ENCODE assay signal across 19 cellular contexts in the genomic region with DNA sequence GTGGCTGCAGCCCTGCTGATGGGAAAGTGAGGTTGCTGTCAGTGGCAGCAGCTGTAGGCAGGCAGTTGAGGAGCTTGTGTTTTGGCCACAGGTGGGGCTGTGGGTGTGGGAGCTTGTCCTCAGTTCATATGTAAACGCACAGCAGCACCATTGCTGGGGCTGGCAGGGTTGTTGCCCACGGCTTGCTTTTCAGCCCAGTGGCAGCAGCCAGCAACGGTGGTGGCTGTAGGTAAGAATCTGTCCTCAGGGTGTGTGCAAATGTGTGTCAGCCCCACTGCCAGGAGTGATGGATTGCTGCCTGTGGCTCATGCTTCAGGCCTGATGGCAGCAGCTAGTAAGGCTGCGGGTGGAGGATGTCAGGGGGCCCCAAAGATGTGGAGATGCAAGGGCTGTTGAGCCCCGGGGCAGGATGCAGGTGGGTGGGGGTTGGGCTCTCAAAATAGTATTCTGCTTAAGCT.
DNase-seq lines count a peak whose midpoint lies in the region; TF ChIP-seq lines count a peak whose summit lies in the region.
"Had no signal": no experiment of that assay in that cellular context is flagged by ENCODE, and none has a peak within 500 bp of the region (broad histone marks: within the 10 kb centered on the region; RNA-seq: fewer than 3 reads in every experiment).

No MANE protein-coding gene starts in this region.

- no peak overlapping the region for H3K4me2 ChIP-seq in osteoblast (ENCODE audit: insufficient read depth, low read length)

- H3K27ac ChIP-seq in osteoblast (ENCODE audit: low read depth, low read length): no peak overlapping the region
- H3K27ac ChIP-seq: psoas muscle, skin epidermis, tibial nerve had no signal

- no peaks in the 10 kb centered on the region for H3K79me2 ChIP-seq in osteoblast (ENCODE audit: insufficient read depth, low read length)

- H3K36me3 Mint-ChIP-seq in activated naive CD4-positive, alpha-beta T cell treated with anti-CD3 and anti-CD28 coated beads for 36 hours (ENCODE audit: low read depth): no peaks in the 10 kb centered on the region
- H3K36me3 Mint-ChIP-seq in activated naive CD8-positive, alpha-beta T cell treated with anti-CD3 and anti-CD28 coated beads for 36 hours: peaks cover 1% of the 10 kb centered on the region
- no peaks in the 10 kb centered on the region for H3K36me3 Mint-ChIP-seq in stimulated activated naive CD8-positive, alpha-beta T cell treated with anti-CD3 and anti-CD28 coated beads, Interleukin-15, Interleukin-2, amounts not matched to agents 100 ng/mL and 50 ng/mL, for 24 hours (ENCODE audit: low read depth)
- H3K36me3 Mint-ChIP-seq: activated naive CD4-positive, alpha-beta T cell treated with anti-CD3 and anti-CD28 coated beads, Interleukin-2, amount 50 U/mL, for 24 hours; CD4-positive, CD25-positive, alpha-beta regulatory T cell had no signal

- no peak for TF ChIP-seq CTCF in osteoblast (IDR thresholded peaks at IDR 0.05; ENCODE audit: extremely low read depth, low read depth, low read length)

- no peak overlapping the region for H2AFZ ChIP-seq in osteoblast (ENCODE audit: low read length)

- peak overlapping the region; percentile 35 for H3K4me3 Mint-ChIP-seq in activated naive CD4-positive, alpha-beta T cell treated with anti-CD3 and anti-CD28 coated beads for 36 hours
- H3K4me3 Mint-ChIP-seq in activated naive CD8-positive, alpha-beta T cell treated with anti-CD3 and anti-CD28 coated beads for 36 hours: peak overlapping the region; percentile 54
- peak overlapping the region; percentile 42 for H3K4me3 Mint-ChIP-seq in stimulated activated naive CD8-positive, alpha-beta T cell treated with anti-CD3 and anti-CD28 coated beads, Interleukin-15, Interleukin-2, amounts not matched to agents 100 ng/mL and 50 ng/mL, for 24 hours
- H3K4me3 Mint-ChIP-seq: activated naive CD4-positive, alpha-beta T cell treated with anti-CD3 and anti-CD28 coated beads, Interleukin-2, amount 50 U/mL, for 24 hours; CD4-positive, CD25-positive, alpha-beta regulatory T cell had no signal

- H3K27me3 Mint-ChIP-seq in activated naive CD4-positive, alpha-beta T cell treated with anti-CD3 and anti-CD28 coated beads for 36 hours (ENCODE audit: low read depth): peaks cover 2% of the 10 kb centered on the region
- H3K27me3 Mint-ChIP-seq in activated naive CD8-positive, alpha-beta T cell treated with anti-CD3 and anti-CD28 coated beads for 36 hours: peaks cover 4% of the 10 kb centered on the region
- H3K27me3 Mint-ChIP-seq in stimulated activated naive CD8-positive, alpha-beta T cell treated with anti-CD3 and anti-CD28 coated beads, Interleukin-15, Interleukin-2, amounts not matched to agents 100 ng/mL and 50 ng/mL, for 24 hours: no peaks in the 10 kb centered on the region

- H3K9me3 ChIP-seq in osteoblast (ENCODE audit: low read depth, low read length): no peaks in the 10 kb centered on the region
- H3K9me3 ChIP-seq: psoas muscle, tibial nerve had no signal

- H3K9me3 Mint-ChIP-seq in activated naive CD4-positive, alpha-beta T cell treated with anti-CD3 and anti-CD28 coated beads for 36 hours: no peaks in the 10 kb centered on the region
- H3K9me3 Mint-ChIP-seq in activated naive CD8-positive, alpha-beta T cell treated with anti-CD3 and anti-CD28 coated beads for 36 hours: no peaks in the 10 kb centered on the region
- H3K9me3 Mint-ChIP-seq in stimulated activated naive CD8-positive, alpha-beta T cell treated with anti-CD3 and anti-CD28 coated beads, Interleukin-15, Interleukin-2, amounts not matched to agents 100 ng/mL and 50 ng/mL, for 24 hours: no peaks in the 10 kb centered on the region
- H3K9me3 Mint-ChIP-seq: activated naive CD4-positive, alpha-beta T cell treated with anti-CD3 and anti-CD28 coated beads, Interleukin-2, amount 50 U/mL, for 24 hours; CD4-positive, CD25-positive, alpha-beta regulatory T cell had no signal

- H3K27ac Mint-ChIP-seq in activated naive CD4-positive, alpha-beta T cell treated with anti-CD3 and anti-CD28 coated beads for 36 hours: no peak overlapping the region
- peak overlapping the region; percentile 35 for H3K27ac Mint-ChIP-seq in activated naive CD8-positive, alpha-beta T cell treated with anti-CD3 and anti-CD28 coated beads for 36 hours
- peak overlapping the region; percentile 22 for H3K27ac Mint-ChIP-seq in stimulated activated naive CD8-positive, alpha-beta T cell treated with anti-CD3 and anti-CD28 coated beads, Interleukin-15, Interleukin-2, amounts not matched to agents 100 ng/mL and 50 ng/mL, for 24 hours
- H3K27ac Mint-ChIP-seq: activated naive CD4-positive, alpha-beta T cell treated with anti-CD3 and anti-CD28 coated beads, Interleukin-2, amount 50 U/mL, for 24 hours had no signal

- no peaks in the 10 kb centered on the region for H3K4me1 ChIP-seq in osteoblast (ENCODE audit: insufficient read depth, low read length)
- H3K4me1 ChIP-seq: psoas muscle, tibial nerve had no signal

- no peaks in the 10 kb centered on the region for H4K20me1 ChIP-seq in osteoblast (ENCODE audit: insufficient read depth, low read length)

- no peak overlapping the region for H3K4me3 ChIP-seq in osteoblast (ENCODE audit: insufficient read depth, low read length)
- no peak overlapping the region for H3K4me3 ChIP-seq in H7 (ENCODE audit: insufficient read depth, low read depth, low read length)
- H3K4me3 ChIP-seq: MG63, psoas muscle, skin epidermis, tibial nerve had no signal

- H3K27me3 ChIP-seq in osteoblast (ENCODE audit: insufficient read depth, low read length) (no peaks in the 10 kb centered on the region), H7 (ENCODE audit: control insufficient read depth, insufficient read depth, low read length) (no peaks in the 10 kb centered on the region)
- H3K27me3 ChIP-seq: MG63, tibial nerve had no signal

- CTCF ChIA-PET in activated naive CD4-positive, alpha-beta T cell treated with anti-CD3 and anti-CD28 coated beads for 36 hours (lab: Charles Lee): interaction anchor here (1.5 kb wide), 1 partner anchor 19 kb away, joined by 3 read pairs; no protein-coding TSS in a partner anchor

- H3K36me3 ChIP-seq in osteoblast (ENCODE audit: insufficient read depth, low read length) (no peaks in the 10 kb centered on the region), H7 (replicated peaks; ENCODE audit: control insufficient read depth, insufficient read depth, low read length) (no peaks in the 10 kb centered on the region)
- H3K36me3 ChIP-seq: MG63, tibial nerve had no signal

- peak; percentile 31 for DNase-seq in activated naive CD4-positive, alpha-beta T cell treated with anti-CD3 and anti-CD28 coated beads for 36 hours
- no peak for DNase-seq in activated naive CD4-positive, alpha-beta T cell (lab: John Stamatoyannopoulos, UW)
- DNase-seq in NCI-H82 (lab: John Stamatoyannopoulos, UW) (peak; percentile 47), osteoblast (ENCODE audit: insufficient read length, low spot score, missing footprints) (no peak), NCI-H446 treated with DMSO at 0.1 percent for 48 hours (lab: John Stamatoyannopoulos, UW) (no peak), H7 (no peak)
- DNase-seq in activated naive CD8-positive, alpha-beta T cell treated with anti-CD3 and anti-CD28 coated beads for 36 hours: no peak
- DNase-seq: ACHN, cortex of kidney, kidney, MG63, NCI-H1694 treated with DMSO at 0.1 percent for 48 hours, SW 1271 had no signal

- H3K4me1 Mint-ChIP-seq in activated naive CD4-positive, alpha-beta T cell treated with anti-CD3 and anti-CD28 coated beads for 36 hours (ENCODE audit: low read depth): peaks cover 6% of the 10 kb centered on the region
- H3K4me1 Mint-ChIP-seq in activated naive CD8-positive, alpha-beta T cell treated with anti-CD3 and anti-CD28 coated beads for 36 hours: peaks cover 27% of the 10 kb centered on the region
- H3K4me1 Mint-ChIP-seq in stimulated activated naive CD8-positive, alpha-beta T cell treated with anti-CD3 and anti-CD28 coated beads, Interleukin-15, Interleukin-2, amounts not matched to agents 100 ng/mL and 50 ng/mL, for 24 hours (ENCODE audit: low read depth): peaks cover 58% of the 10 kb centered on the region
- H3K4me1 Mint-ChIP-seq: activated naive CD4-positive, alpha-beta T cell treated with anti-CD3 and anti-CD28 coated beads, Interleukin-2, amount 50 U/mL, for 24 hours had no signal

- intact Hi-C loops in activated naive CD4-positive, alpha-beta T cell treated with anti-CD3 and anti-CD28 coated beads for 36 hours (cut with micrococcal nuclease): no loop called here

Comparison
In these comparisons a context has a peak if more than half of its experiments do, and no peak if none do; other contexts are left out.
1. DNase-seq: peak in activated naive CD4-positive, alpha-beta T cell treated with anti-CD3 and anti-CD28 coated beads for 36 hours (single experiment) and NCI-H82 (single experiment); none in activated naive CD4-positive, alpha-beta T cell (0 of 4), activated naive CD8-positive, alpha-beta T cell treated with anti-CD3 and anti-CD28 coated beads for 36 hours (single experiment), osteoblast (single experiment), NCI-H446 treated with DMSO at 0.1 percent for 48 hours (single experiment) and H7 (single experiment).
2. Peak in every context shown above with its lines, with median percentiles within 50 percentile points of each other: H3K4me3 Mint-ChIP-seq.